ENCODE assay signal across 21 cellular contexts in the genomic region with DNA sequence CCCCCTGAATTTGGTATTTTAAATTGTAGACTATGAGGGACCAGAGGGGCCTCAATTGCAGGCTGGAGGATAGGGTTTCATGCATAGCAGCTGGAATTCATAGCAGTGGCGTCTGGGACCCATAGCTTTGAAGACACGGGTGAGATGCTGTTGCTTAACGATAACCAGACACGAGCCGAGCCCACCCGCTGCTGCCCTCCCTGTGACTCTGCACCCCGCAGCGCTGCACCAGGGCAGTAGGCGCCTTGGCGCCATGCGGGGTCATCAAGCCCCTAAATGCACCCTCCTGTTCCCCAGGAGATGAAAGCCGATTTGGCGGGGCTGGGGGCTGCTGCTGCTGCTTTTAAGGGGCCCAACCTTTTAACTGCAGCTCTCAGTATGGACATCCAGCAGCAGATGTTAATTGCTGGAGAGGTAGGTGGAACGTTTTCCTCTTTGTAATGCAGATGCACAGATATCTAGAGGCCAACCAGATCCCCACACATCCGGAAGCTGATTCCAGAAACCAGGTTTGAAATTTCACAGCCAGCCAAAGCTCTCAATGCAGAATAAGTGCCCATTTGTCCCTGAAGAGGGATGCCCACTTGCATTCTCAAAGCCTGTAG.
A peak's percentile ranks its signal among the peaks of the same experiment; 100 is the strongest.
DNase-seq lines count a peak whose midpoint lies in the region; ATAC-seq and TF ChIP-seq lines count a peak whose summit lies in the region.
"Had no signal": no experiment of that assay in that cellular context is flagged by ENCODE, and none has a peak within 500 bp of the region (broad histone marks: within the 10 kb centered on the region; RNA-seq: fewer than 3 reads in every experiment).

No MANE protein-coding gene starts in this region.

- peaks cover 15% of the 10 kb centered on the region for H3K9me1 ChIP-seq in IMR-90 (ENCODE audit: insufficient read depth, low read length)

- 31% methylated on average over 4 of the region's 15 CpGs; no CpG with 5 or more reads in 1 of the 2 experiments for WGBS in IMR-90 (ENCODE audit: extremely low coverage in 2 of 2, insufficient read length in 1 of 2), 2 experiments
- 47 to 62% methylated on average over 13 to 15 of the region's 15 CpGs for WGBS in endodermal cell (ENCODE audit: insufficient coverage in 1 of 2, insufficient read length in 1 of 2), 2 experiments
- 77% methylated on average over 15 of the region's 15 CpGs for WGBS in prostate gland

- peak overlapping the region; percentile 28; the same call in 1 of the 3 replicates for H2BK15ac ChIP-seq in IMR-90 (ENCODE audit: low read depth, low read length)

- in situ Hi-C loops in IMR-90 (cut with MboI; ENCODE audit: low sequenced_read_pairs), result no loop called here

- DNase-seq in BE2C, result peak; percentile 57
- DNase-seq in IMR-90, result no peak
- DNase-seq in endodermal cell, result peak; percentile 56
- DNase-seq in OCI-M1 (lab: John Stamatoyannopoulos, UW), result no peak
- DNase-seq in cerebellar nuclear complex (lab: John Stamatoyannopoulos, UW), result no peak
- DNase-seq in prostate gland (ENCODE audit: low spot score), result no peak
- DNase-seq: activated CD8-positive, alpha-beta T cell treated with anti-CD3 and anti-CD28 coated beads, Interleukin-2, amount 10 ng/mL, durations not matched to agents 7 days and 5 days; DMS153; KBM-7; naive thymus-derived CD4-positive, alpha-beta T cell; NCI-H2029; NCI-H526; SHP77 treated with DMSO at 0.1 percent for 48 hours; stimulated activated naive B cell treated with anti-CD40 and anti-IgM and Interleukin-4, amounts not matched to agents 10 μg/mL and 1 μg/mL and 100 μg/mL, for 72 hours; T-helper 2 cell; transverse colon had no signal

- H3K9ac ChIP-seq in IMR-90 (ENCODE audit: low read depth, low read length), result no peak overlapping the region
- no peak overlapping the region for H3K9ac ChIP-seq in endodermal cell (ENCODE audit: extremely low read depth, low read length, poor library complexity, severe bottlenecking)

- H2BK120ac ChIP-seq in IMR-90 (ENCODE audit: low read depth, low read length), result peak overlapping the region; percentile 71; the same call in 1 of the 2 replicates

- no peaks in the 10 kb centered on the region for H4K20me1 ChIP-seq in IMR-90 (ENCODE audit: insufficient read depth, low read length)

- H3K4me3 Mint-ChIP-seq in endodermal cell (no peak overlapping the region), nephron (peak overlapping the region in 2 of 3 experiments; percentile 2 to 30)
- H3K4me3 Mint-ChIP-seq: activated CD8-positive, alpha-beta T cell treated with anti-CD3 and anti-CD28 coated beads, Interleukin-2, amount 10 ng/mL, durations not matched to agents 7 days and 5 days; naive thymus-derived CD4-positive, alpha-beta T cell; stimulated activated naive B cell treated with anti-CD40 and anti-IgM and Interleukin-4, amounts not matched to agents 10 μg/mL and 1 μg/mL and 100 μg/mL, for 72 hours had no signal

- CTCF ChIA-PET in IMR-90 (lab: Yijun Ruan, JAX), result no interaction called here

- no peak overlapping the region for H3K18ac ChIP-seq in IMR-90 (ENCODE audit: low read depth, low read length)

- H3K27ac Mint-ChIP-seq in endodermal cell (no peak overlapping the region), nephron (peak overlapping the region; percentile 92 to 97 (median 95))
- H3K27ac Mint-ChIP-seq: activated CD8-positive, alpha-beta T cell treated with anti-CD3 and anti-CD28 coated beads, Interleukin-2, amount 10 ng/mL, durations not matched to agents 7 days and 5 days; activated naive CD4-positive, alpha-beta T cell treated with anti-CD3 and anti-CD28 coated beads, Interleukin-2, amount 50 U/mL, for 72 hours; naive thymus-derived CD4-positive, alpha-beta T cell; progenitor cell of endocrine pancreas; stimulated activated naive B cell treated with anti-CD40 and anti-IgM and Interleukin-4, amounts not matched to agents 10 μg/mL and 1 μg/mL and 100 μg/mL, for 72 hours had no signal

- H3K36me3 ChIP-seq in BE2C (no peaks in the 10 kb centered on the region), IMR-90 (ENCODE audit: control insufficient read depth, insufficient read depth, low read length) (no peaks in the 10 kb centered on the region), endodermal cell (ENCODE audit: control insufficient read depth, insufficient read depth, low read length) (no peaks in the 10 kb centered on the region), prostate gland (no peaks in the 10 kb centered on the region)
- H3K36me3 ChIP-seq: transverse colon had no signal

- H3K9me3 Mint-ChIP-seq in endodermal cell, result no peaks in the 10 kb centered on the region
- no peaks in the 10 kb centered on the region for H3K9me3 Mint-ChIP-seq in nephron
- H3K9me3 Mint-ChIP-seq: activated naive CD4-positive, alpha-beta T cell treated with anti-CD3 and anti-CD28 coated beads, Interleukin-2, amount 50 U/mL, for 72 hours; stimulated activated naive B cell treated with anti-CD40 and anti-IgM and Interleukin-4, amounts not matched to agents 10 μg/mL and 1 μg/mL and 100 μg/mL, for 72 hours had no signal

- H2BK20ac ChIP-seq in IMR-90 (ENCODE audit: low read depth, low read length), result peak overlapping the region; percentile 48; the same call in 1 of the 2 replicates

- no TSS peak for BruUV-seq in IMR-90 (replicated peaks; lab: Mats Ljungman, UMichigan)

- H4K91ac ChIP-seq in IMR-90 (ENCODE audit: insufficient read depth, low read depth, low read length), result no peak overlapping the region; the same call in 1 of the 2 replicates

- TF ChIP-seq RAD21 in IMR-90 (IDR thresholded peaks at IDR 0.05; ENCODE audit: low read length), result no peak

- no peak for ATAC-seq in IMR-90 (ENCODE audit: low read depth)
- no peak for ATAC-seq in GM21786 (IDR thresholded peaks at IDR 0.05; ENCODE audit: unreplicated experiment)
- ATAC-seq: activated CD8-positive, alpha-beta T cell treated with anti-CD3 and anti-CD28 coated beads, Interleukin-2, amount 10 ng/mL, durations not matched to agents 7 days and 5 days; activated naive CD4-positive, alpha-beta T cell treated with anti-CD3 and anti-CD28 coated beads, Interleukin-2, amount 50 U/mL, for 72 hours; naive thymus-derived CD4-positive, alpha-beta T cell; stimulated activated naive B cell treated with anti-CD40 and anti-IgM and Interleukin-4, amounts not matched to agents 10 μg/mL and 1 μg/mL and 100 μg/mL, for 72 hours had no signal

- H3K79me1 ChIP-seq in IMR-90 (ENCODE audit: low read depth in 1 of 2, low read length in 2 of 2), result peaks cover 16 to 45% of the 10 kb centered on the region in 2 experiments

- TF ChIP-seq POLR2A in IMR-90 (IDR thresholded peaks at IDR 0.05; ENCODE audit: low read depth, low read length), result no peak
- TF ChIP-seq POLR2A in prostate gland (IDR thresholded peaks at IDR 0.05), result no peak

- peak overlapping the region; percentile 24; the same call in 1 of the 2 replicates for H3K23ac ChIP-seq in IMR-90 (ENCODE audit: low read depth, low read length)

- peak overlapping the region; percentile 39; the same call in 1 of the 2 replicates for H3K14ac ChIP-seq in IMR-90 (replicated peaks; ENCODE audit: low read depth, low read length)

- H3K56ac ChIP-seq in IMR-90 (ENCODE audit: extremely low read depth, insufficient read depth, low read length), result no peak overlapping the region

- H4K5ac ChIP-seq in IMR-90 (ENCODE audit: low read depth, low read length), result no peak overlapping the region

- no peak overlapping the region for H2AFZ ChIP-seq in IMR-90 (replicated peaks; ENCODE audit: low read length, poor library complexity)

- H3K4me3 ChIP-seq in BE2C (ENCODE audit: low read depth, low read length), result peak overlapping the region; percentile 40
- no peak overlapping the region for H3K4me3 ChIP-seq in IMR-90 (ENCODE audit: insufficient read depth, low read depth, low read length)
- H3K4me3 ChIP-seq in endodermal cell (ENCODE audit: low read length), result no peak overlapping the region
- no peak overlapping the region for H3K4me3 ChIP-seq in prostate gland
- H3K4me3 ChIP-seq: lung, transverse colon had no signal

- POLR2A ChIA-PET in IMR-90 (lab: Charles Lee; ENCODE audit: unreplicated experiment), result no interaction called here

- H2AK5ac ChIP-seq in IMR-90 (ENCODE audit: low read depth, low read length), result peak overlapping the region; percentile 20; the same call in 1 of the 2 replicates

- H3K4me1 ChIP-seq in BE2C (peaks cover 27% of the 10 kb centered on the region), IMR-90 (ENCODE audit: control insufficient read depth, insufficient read depth, low read length) (peaks cover 27% of the 10 kb centered on the region), endodermal cell (ENCODE audit: control insufficient read depth, insufficient read depth, low read length) (peaks cover 7% of the 10 kb centered on the region), prostate gland (replicated peaks) (no peaks in the 10 kb centered on the region)

- H3K27me3 ChIP-seq in BE2C, result no peaks in the 10 kb centered on the region
- no peaks in the 10 kb centered on the region for H3K27me3 ChIP-seq in IMR-90 (ENCODE audit: control insufficient read depth, insufficient read depth, low read length)
- no peaks in the 10 kb centered on the region for H3K27me3 ChIP-seq in endodermal cell (ENCODE audit: control insufficient read depth, insufficient read depth, low read length, poor library complexity, severe bottlenecking)
- no peaks in the 10 kb centered on the region for H3K27me3 ChIP-seq in prostate gland (replicated peaks; ENCODE audit: insufficient read depth)
- H3K27me3 ChIP-seq: transverse colon had no signal

- H4K8ac ChIP-seq in IMR-90 (ENCODE audit: low read depth in 2 of 2, low read length in 2 of 2), result peak overlapping the region in 1 of 2 experiments; percentile 39; a peak in 1 of 4 replicates

- TF ChIP-seq CTCF in BE2C (IDR thresholded peaks at IDR 0.05; ENCODE audit: low read depth, low read length) (no peak), IMR-90 (conservative IDR thresholded peaks at IDR 0.05; ENCODE audit: low read depth, low read length) (no peak), endodermal cell (conservative IDR thresholded peaks at IDR 0.05) (no peak), nephron (IDR thresholded peaks at IDR 0.05; ENCODE audit: unreplicated experiment in 3 of 3) (no peak), prostate gland (IDR thresholded peaks at IDR 0.05) (no peak)

- H3K27ac ChIP-seq in IMR-90 (ENCODE audit: insufficient read depth, low read length), result no peak overlapping the region
- peak overlapping the region; percentile 41 for H3K27ac ChIP-seq in endodermal cell (ENCODE audit: low read depth, low read length)
- no peak overlapping the region for H3K27ac ChIP-seq in prostate gland

- peaks cover 2% of the 10 kb centered on the region for H3K36me3 Mint-ChIP-seq in endodermal cell (ENCODE audit: low read depth)
- no peaks in the 10 kb centered on the region for H3K36me3 Mint-ChIP-seq in nephron (ENCODE audit: low read depth)
- H3K36me3 Mint-ChIP-seq: activated naive CD4-positive, alpha-beta T cell treated with anti-CD3 and anti-CD28 coated beads, Interleukin-2, amount 50 U/mL, for 72 hours; stimulated activated naive B cell treated with anti-CD40 and anti-IgM and Interleukin-4, amounts not matched to agents 10 μg/mL and 1 μg/mL and 100 μg/mL, for 72 hours had no signal

- no peak overlapping the region for H2BK5ac ChIP-seq in IMR-90 (ENCODE audit: low read depth, low read length, poor library complexity, severe bottlenecking)

- peaks cover 4% of the 10 kb centered on the region for H3K27me3 Mint-ChIP-seq in endodermal cell (ENCODE audit: insufficient read depth)
- no peaks in the 10 kb centered on the region for H3K27me3 Mint-ChIP-seq in nephron (ENCODE audit: low read depth)
- H3K27me3 Mint-ChIP-seq: progenitor cell of endocrine pancreas had no signal

- H3K9me3 ChIP-seq in BE2C (peaks cover 3% of the 10 kb centered on the region; the same call in 1 of the 2 replicates), IMR-90 (ENCODE audit: control insufficient read depth, insufficient read depth, low read length) (no peaks in the 10 kb centered on the region), endodermal cell (ENCODE audit: control insufficient read depth, low read length) (no peaks in the 10 kb centered on the region), prostate gland (no peaks in the 10 kb centered on the region)
- H3K9me3 ChIP-seq: transverse colon had no signal

- H3K4me1 Mint-ChIP-seq in endodermal cell (peaks cover 37% of the 10 kb centered on the region), nephron (peaks cover 63% of the 10 kb centered on the region)
- H3K4me1 Mint-ChIP-seq: stimulated activated naive B cell treated with anti-CD40 and anti-IgM and Interleukin-4, amounts not matched to agents 10 μg/mL and 1 μg/mL and 100 μg/mL, for 72 hours had no signal

- H3K4ac ChIP-seq in IMR-90 (ENCODE audit: low read depth, low read length), result peak overlapping the region; percentile 40

- no peak overlapping the region for H3K4me2 ChIP-seq in IMR-90 (ENCODE audit: low read depth, low read length)

- peak overlapping the region; percentile 22 for H2AK9ac ChIP-seq in IMR-90 (replicated peaks; ENCODE audit: low read depth, low read length, poor library complexity)

- dilution Hi-C loops in IMR-90 (cut with HindIII; ENCODE audit: low sequenced_read_pairs, unreplicated experiment), result no loop called here

- intact Hi-C loops in IMR-90 (cut with micrococcal nuclease) (no loop called here), prostate gland (cut with DNase I) (no loop called here)

Comparison
In these comparisons a context has a peak if more than half of its experiments do, and no peak if none do; other contexts are left out.
1. DNase-seq: peak in BE2C (single experiment) and endodermal cell (single experiment); none in IMR-90 (single experiment), OCI-M1 (single experiment), cerebellar nuclear complex (0 of 2) and prostate gland (single experiment).